ENCODE assay signal across 2 cellular contexts in the genomic region with DNA sequence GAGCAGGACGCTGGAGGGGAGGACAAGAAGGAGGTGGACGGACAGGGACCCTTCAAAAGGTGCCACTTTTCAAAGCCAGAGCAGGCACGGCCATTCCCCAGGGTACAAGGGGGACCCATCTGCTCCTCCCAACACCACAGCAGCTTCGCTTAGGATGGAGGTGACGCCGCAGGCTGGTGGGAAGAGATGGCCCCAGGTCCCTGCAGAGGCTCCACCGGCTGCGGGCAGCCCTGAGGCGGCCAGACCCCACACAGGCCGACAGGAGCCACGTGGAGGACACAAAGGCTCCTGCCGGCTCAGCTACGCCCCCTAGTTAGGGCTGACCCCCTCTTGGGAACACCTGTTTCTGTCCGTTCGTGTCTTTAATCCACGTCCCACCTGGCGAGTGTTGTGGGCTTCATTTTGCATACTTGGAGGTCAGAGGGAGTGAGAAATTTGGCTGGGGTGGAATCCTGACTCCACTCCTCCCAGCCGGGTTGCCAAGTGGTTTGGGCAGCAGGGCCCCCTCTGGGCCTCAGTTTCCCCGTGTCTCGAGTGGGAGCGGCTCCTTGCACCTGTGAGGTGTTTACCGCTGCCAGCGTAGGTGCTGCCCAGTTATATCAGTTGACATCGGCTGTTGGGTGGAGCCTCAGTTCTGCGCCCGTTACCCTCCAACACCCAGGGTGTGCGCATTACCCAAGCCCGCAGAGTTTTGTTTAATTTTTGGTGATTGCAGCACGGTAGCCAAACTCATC.
TF ChIP-seq lines count a peak whose summit lies in the region.

No MANE protein-coding gene starts in this region.

TF ChIP-seq in IMR-90, 13 proteins besides CTCF, POLR2A, EP300 and RAD21:
- TF ChIP-seq BHLHE40 (IDR thresholded peaks at IDR 0.05; ENCODE audit: low read depth, low read length) (no peak), MXI1 (IDR thresholded peaks at IDR 0.05; ENCODE audit: borderline replicate concordance, low read depth, low read length) (no peak), FOS (IDR thresholded peaks at IDR 0.05; ENCODE audit: low read depth, low read length) (no peak), RFX5 (IDR thresholded peaks at IDR 0.05; ENCODE audit: low read depth, low read length) (no peak), RCOR1 (IDR thresholded peaks at IDR 0.05; ENCODE audit: insufficient replicate concordance, low read length) (no peak), SMC3 (IDR thresholded peaks at IDR 0.05; ENCODE audit: low read depth, low read length) (no peak), NFE2L2 (IDR thresholded peaks at IDR 0.05; ENCODE audit: low read depth, low read length) (no peak), MAFK (IDR thresholded peaks at IDR 0.05; ENCODE audit: low read depth, low read length) (no peak), MAZ (IDR thresholded peaks at IDR 0.05; ENCODE audit: borderline replicate concordance, low read depth, low read length) (no peak), CHD1 (IDR thresholded peaks at IDR 0.05; ENCODE audit: low read depth, low read length) (no peak), CEBPB (IDR thresholded peaks at IDR 0.05; ENCODE audit: low read depth, low read length) (no peak)
- TF ChIP-seq, protein P1, sequence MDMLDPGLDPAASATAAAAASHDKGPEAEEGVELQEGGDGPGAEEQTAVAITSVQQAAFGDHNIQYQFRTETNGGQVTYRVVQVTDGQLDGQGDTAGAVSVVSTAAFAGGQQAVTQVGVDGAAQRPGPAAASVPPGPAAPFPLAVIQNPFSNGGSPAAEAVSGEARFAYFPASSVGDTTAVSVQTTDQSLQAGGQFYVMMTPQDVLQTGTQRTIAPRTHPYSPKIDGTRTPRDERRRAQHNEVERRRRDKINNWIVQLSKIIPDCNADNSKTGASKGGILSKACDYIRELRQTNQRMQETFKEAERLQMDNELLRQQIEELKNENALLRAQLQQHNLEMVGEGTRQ (IDR thresholded peaks at IDR 0.05; ENCODE audit: low read depth, low read length) = no peak
- TF ChIP-seq, protein P2, sequence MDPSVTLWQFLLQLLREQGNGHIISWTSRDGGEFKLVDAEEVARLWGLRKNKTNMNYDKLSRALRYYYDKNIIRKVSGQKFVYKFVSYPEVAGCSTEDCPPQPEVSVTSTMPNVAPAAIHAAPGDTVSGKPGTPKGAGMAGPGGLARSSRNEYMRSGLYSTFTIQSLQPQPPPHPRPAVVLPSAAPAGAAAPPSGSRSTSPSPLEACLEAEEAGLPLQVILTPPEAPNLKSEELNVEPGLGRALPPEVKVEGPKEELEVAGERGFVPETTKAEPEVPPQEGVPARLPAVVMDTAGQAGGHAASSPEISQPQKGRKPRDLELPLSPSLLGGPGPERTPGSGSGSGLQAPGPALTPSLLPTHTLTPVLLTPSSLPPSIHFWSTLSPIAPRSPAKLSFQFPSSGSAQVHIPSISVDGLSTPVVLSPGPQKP (IDR thresholded peaks at IDR 0.05; ENCODE audit: borderline replicate concordance, low read depth, low read length) = no peak
TF ChIP-seq in IMR-90: peak in this region for 0.

TF ChIP-seq in K562, 482 proteins besides CTCF, POLR2A, EP300 and RAD21:
- TF ChIP-seq, protein P3, sequence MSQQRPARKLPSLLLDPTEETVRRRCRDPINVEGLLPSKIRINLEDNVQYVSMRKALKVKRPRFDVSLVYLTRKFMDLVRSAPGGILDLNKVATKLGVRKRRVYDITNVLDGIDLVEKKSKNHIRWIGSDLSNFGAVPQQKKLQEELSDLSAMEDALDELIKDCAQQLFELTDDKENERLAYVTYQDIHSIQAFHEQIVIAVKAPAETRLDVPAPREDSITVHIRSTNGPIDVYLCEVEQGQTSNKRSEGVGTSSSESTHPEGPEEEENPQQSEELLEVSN (IDR thresholded peaks at IDR 0.05; ENCODE audit: borderline replicate concordance in 1 of 2, extremely low read depth in 1 of 2, insufficient read depth in 1 of 2, insufficient read length in 1 of 2, low read depth in 1 of 2, low read length in 1 of 2, poor library complexity in 1 of 2, severe bottlenecking in 1 of 2) = peak in 1 of 2 experiments; percentile 30
- TF ChIP-seq HDAC8 (tag; IDR thresholded peaks at IDR 0.05) (no peak), ZNF57 (CRISPR knock-in tag; IDR thresholded peaks at IDR 0.05) (no peak), BCOR (IDR thresholded peaks at IDR 0.05) (no peak)
- TF ChIP-seq, protein P4, sequence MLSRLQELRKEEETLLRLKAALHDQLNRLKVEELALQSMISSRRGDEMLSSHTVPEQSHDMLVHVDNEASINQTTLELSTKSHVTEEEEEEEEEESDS (CRISPR knock-in tag; IDR thresholded peaks at IDR 0.05) = no peak
